Comparison of ENCODE assay signal across 1 cellular context in the genomic region with DNA sequence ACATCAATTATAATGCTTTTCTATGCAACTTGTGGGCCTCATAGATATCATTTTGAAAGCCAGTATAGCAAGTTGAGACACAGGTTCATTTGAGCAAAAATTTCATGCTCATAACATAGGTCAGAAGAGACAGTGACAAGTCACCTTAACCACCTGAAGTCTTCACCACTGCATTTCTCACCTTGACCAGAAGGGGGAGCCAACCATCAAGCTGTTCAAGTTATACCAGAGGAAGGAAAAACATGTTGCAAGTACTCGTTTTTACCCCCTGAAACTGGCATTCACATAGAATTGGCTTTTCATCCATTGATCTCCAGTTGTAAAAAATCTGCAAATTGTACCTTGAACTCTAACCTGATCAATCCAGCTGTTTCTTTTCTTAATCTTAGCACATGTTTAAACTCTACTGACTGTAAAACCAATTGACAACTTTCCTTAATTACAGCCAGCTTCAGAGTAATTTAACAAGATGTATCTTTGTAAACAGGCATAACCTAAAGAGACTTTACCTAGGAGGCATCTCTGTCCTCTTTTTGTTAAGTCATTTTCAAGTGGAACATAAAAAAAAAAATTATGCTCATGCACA.
TF ChIP-seq lines count a peak whose summit lies in the region.

No MANE protein-coding gene starts in this region.

TF ChIP-seq in K562, 482 proteins besides CTCF, POLR2A, EP300 and RAD21 (continued from another document):
- TF ChIP-seq ZBTB7A (IDR thresholded peaks at IDR 0.05; ENCODE audit: borderline replicate concordance, control insufficient read depth, low read depth, low read length) (no peak), ZNF274 (IDR thresholded peaks at IDR 0.05; ENCODE audit: borderline replicate concordance, low read depth, low read length) (no peak)
